8 cellular contexts compared by ENCODE assay signal in genomic region chrX:68732906-68733493, GRCh38.
DNase-seq lines count a peak whose midpoint lies in the region; ATAC-seq and TF ChIP-seq lines count a peak whose summit lies in the region.

No MANE protein-coding gene starts in this region.

- no peaks in the 10 kb centered on the region for H3K36me3 ChIP-seq in SJCRH30

- no peaks in the 10 kb centered on the region for H3K4me1 Mint-ChIP-seq in glutamatergic neuron (ENCODE audit: low read depth, unreplicated experiment)

- H3K27ac ChIP-seq in SJCRH30, result no peak overlapping the region

- no peaks in the 10 kb centered on the region for H3K9me3 Mint-ChIP-seq in glutamatergic neuron (ENCODE audit: unreplicated experiment)

- peak; percentile 53 for TF ChIP-seq CTCF in glutamatergic neuron (IDR thresholded peaks at IDR 0.05; ENCODE audit: partially characterized antibody, unreplicated experiment)

- no peaks in the 10 kb centered on the region for H3K9me3 ChIP-seq in SJCRH30 (replicated peaks)

- no peak overlapping the region for H3K4me3 ChIP-seq in SJCRH30

- H3K36me3 Mint-ChIP-seq in glutamatergic neuron (ENCODE audit: unreplicated experiment), result no peaks in the 10 kb centered on the region

- DNase-seq in SIG-M5 treated with dmso at 0.1 percent for 504 hours (lab: John Stamatoyannopoulos, UW; ENCODE audit: unreplicated experiment), result peak; percentile 12
- DNase-seq in SIG-M5 (lab: John Stamatoyannopoulos, UW), result no peak
- peak; percentile 60 to 82 for DNase-seq in SJCRH30
- DNase-seq in activated effector memory CD4-positive, alpha-beta T cell treated with Interleukin-2 at 50 U/mL for 16 hours, result peak; percentile 28
- peak; percentile 65 for DNase-seq in glutamatergic neuron
- peak; percentile 11 for DNase-seq in renal cortical epithelial cell (ENCODE audit: low read depth)
- DNase-seq in NCI-H187 treated with DMSO at 0.1 percent for 48 hours (lab: John Stamatoyannopoulos, UW), result no peak

- H3K4me3 Mint-ChIP-seq in glutamatergic neuron (ENCODE audit: unreplicated experiment), result no peak overlapping the region

- ATAC-seq in HG03280 (IDR thresholded peaks at IDR 0.05; ENCODE audit: unreplicated experiment), result peak; percentile 68

- no peaks in the 10 kb centered on the region for H3K4me1 ChIP-seq in SJCRH30

- no peaks in the 10 kb centered on the region for H3K27me3 Mint-ChIP-seq in glutamatergic neuron (ENCODE audit: unreplicated experiment)

- no peak overlapping the region for H3K27ac Mint-ChIP-seq in glutamatergic neuron (ENCODE audit: unreplicated experiment)

- H3K27me3 ChIP-seq in SJCRH30, result no peaks in the 10 kb centered on the region

Comparison
In these comparisons a context has a peak if more than half of its experiments do, and no peak if none do; other contexts are left out.
1. DNase-seq: peak in SIG-M5 treated with dmso at 0.1 percent for 504 hours (single experiment), SJCRH30 (2 of 2), activated effector memory CD4-positive, alpha-beta T cell treated with Interleukin-2 at 50 U/mL for 16 hours (single experiment), glutamatergic neuron (single experiment) and renal cortical epithelial cell (single experiment); none in SIG-M5 (single experiment) and NCI-H187 treated with DMSO at 0.1 percent for 48 hours (single experiment).